ENCODE assay signal across 8 cellular contexts in the genomic region with DNA sequence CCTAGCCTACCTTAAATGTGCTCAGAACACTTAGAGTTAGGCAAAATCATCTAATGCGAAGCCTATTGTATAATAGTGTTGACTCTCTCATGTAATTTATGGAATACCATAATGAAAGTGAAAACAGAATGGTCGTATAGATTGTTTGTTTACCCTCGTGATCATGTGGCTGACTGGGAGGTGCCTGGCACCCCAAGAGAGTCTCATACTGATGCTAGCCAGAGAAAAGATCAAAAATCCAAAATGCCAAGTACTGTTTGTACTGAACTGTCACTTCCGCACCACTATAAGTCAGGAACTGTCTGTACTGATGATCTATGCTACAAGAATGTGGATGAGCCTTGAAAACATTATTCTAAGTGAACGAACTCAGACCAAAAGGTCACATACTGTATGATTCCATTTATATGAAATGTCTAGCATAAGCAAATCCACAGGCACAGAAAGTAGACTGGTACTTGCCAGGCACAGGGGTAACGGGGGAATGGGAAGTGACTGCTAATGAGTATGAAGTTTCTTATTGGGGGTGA. TPM values are rescaled to one million over a fixed set of nuclear protein-coding genes. Genes with fewer than 3 reads are reported as not detected.
A peak's percentile ranks its signal among the peaks of the same experiment; 100 is the strongest.
DNase-seq lines count a peak whose midpoint lies in the region; ATAC-seq and TF ChIP-seq lines count a peak whose summit lies in the region.

No MANE protein-coding gene starts in this region.

- no peaks in the 10 kb centered on the region for H3K9me3 ChIP-seq in SJSA1 (replicated peaks)
- H3K9me3 ChIP-seq in esophagus (ENCODE audit: control insufficient read depth in 2 of 2, insufficient read depth in 1 of 2, low read depth in 1 of 2, low read length in 1 of 2), result no peaks in the 10 kb centered on the region
- H3K9me3 ChIP-seq in neural progenitor cell (ENCODE audit: low read depth), result no peaks in the 10 kb centered on the region

- peaks cover 20% of the 10 kb centered on the region for H3K36me3 ChIP-seq in SJSA1
- H3K36me3 ChIP-seq in esophagus (ENCODE audit: control insufficient read depth in 2 of 2, insufficient read depth in 2 of 2, low read length in 1 of 2), result peaks cover 0 to 3% of the 10 kb centered on the region in 2 donors
- no peaks in the 10 kb centered on the region for H3K36me3 ChIP-seq in neural progenitor cell

- H3K27me3 Mint-ChIP-seq in nephron progenitor cell (ENCODE audit: low read depth, poor library complexity) (peaks cover 4% of the 10 kb centered on the region), neural progenitor cell (ENCODE audit: insufficient read depth, low read depth) (peaks cover 2% of the 10 kb centered on the region)

- peak overlapping the region; percentile 94 for H3K27ac ChIP-seq in SJSA1
- H3K27ac ChIP-seq in esophagus (ENCODE audit: low read depth in 2 of 2, low read length in 1 of 2), result peak overlapping the region; percentile 66 to 85
- no peak overlapping the region for H3K27ac ChIP-seq in neural progenitor cell

- DNase-seq in GM04504 (ENCODE audit: low read depth) (peak; percentile 69), SJSA1 (ENCODE audit: low read depth in 1 of 2, low spot score in 2 of 2) (peak; percentile 78 to 92), nephron progenitor cell (no peak), neural progenitor cell (ENCODE audit: low spot score) (no peak), NK-92 (lab: John Stamatoyannopoulos, UW; ENCODE audit: unreplicated experiment) (no peak)

- H3K27ac Mint-ChIP-seq in nephron progenitor cell, result peak overlapping the region; percentile 88
- no peak overlapping the region for H3K27ac Mint-ChIP-seq in neural progenitor cell

- peaks cover 100% of the 10 kb centered on the region for H3K79me2 ChIP-seq in neural progenitor cell (ENCODE audit: low read depth)

- peaks cover 84% of the 10 kb centered on the region for H4K20me1 ChIP-seq in neural progenitor cell (ENCODE audit: low read depth)

- H3K36me3 Mint-ChIP-seq in nephron progenitor cell (ENCODE audit: low read depth) (peaks cover 66% of the 10 kb centered on the region), neural progenitor cell (peaks cover 30% of the 10 kb centered on the region)

- H3K9me3 Mint-ChIP-seq in nephron progenitor cell (no peaks in the 10 kb centered on the region), neural progenitor cell (no peaks in the 10 kb centered on the region)

- H3K4me3 Mint-ChIP-seq in nephron progenitor cell, result no peak overlapping the region
- no peak overlapping the region for H3K4me3 Mint-ChIP-seq in neural progenitor cell

- H3K4me1 ChIP-seq in SJSA1 (replicated peaks), result peaks cover 53% of the 10 kb centered on the region
- H3K4me1 ChIP-seq in esophagus (ENCODE audit: control insufficient read depth in 2 of 2, insufficient read depth in 2 of 2, low read length in 1 of 2), result peaks cover 0 to 10% of the 10 kb centered on the region in 2 donors
- peaks cover 14% of the 10 kb centered on the region for H3K4me1 ChIP-seq in neural progenitor cell

- H3K27me3 ChIP-seq in SJSA1 (replicated peaks) (no peaks in the 10 kb centered on the region), esophagus (ENCODE audit: control insufficient read depth in 1 of 2, insufficient read depth in 2 of 2, low read length in 2 of 2) (no peaks in the 10 kb centered on the region), neural progenitor cell (no peaks in the 10 kb centered on the region)

- ATAC-seq in GM19455 (IDR thresholded peaks at IDR 0.05; ENCODE audit: unreplicated experiment), result no peak
- ATAC-seq in GM19463 (IDR thresholded peaks at IDR 0.05; ENCODE audit: unreplicated experiment), result no peak

- H3F3A ChIP-seq in neural progenitor cell (ENCODE audit: low read depth), result peaks cover 3% of the 10 kb centered on the region

- WGBS in esophagus, 2 donors, result 20 to 22% methylated on average over 6 of the region's 6 CpGs

- H3K4me2 ChIP-seq in neural progenitor cell, result no peak overlapping the region

- H3K4me3 ChIP-seq in SJSA1, result peak overlapping the region; percentile 30
- peak overlapping the region in 1 of 2 donors; percentile 27 for H3K4me3 ChIP-seq in esophagus (ENCODE audit: low read depth in 1 of 2, low read length in 2 of 2)
- H3K4me3 ChIP-seq in neural progenitor cell, result no peak overlapping the region

- H2AFZ ChIP-seq in neural progenitor cell (replicated peaks), result no peak overlapping the region

- TF ChIP-seq CTCF in nephron progenitor cell (IDR thresholded peaks at IDR 0.05), result no peak
- no peak for TF ChIP-seq CTCF in neural progenitor cell (IDR thresholded peaks at IDR 0.05)

- no peak overlapping the region for H3K9ac ChIP-seq in neural progenitor cell

- peaks cover 63% of the 10 kb centered on the region for H3K4me1 Mint-ChIP-seq in nephron progenitor cell
- peaks cover 50% of the 10 kb centered on the region for H3K4me1 Mint-ChIP-seq in neural progenitor cell

RNA-seq across cellular contexts. Expression of a gene that starts 22.4 kb away (rescaled TPM):
- 6.0 and 13.5 TPM in 2 replicates for total RNA-seq in SJSA1 (2014; rRNA removed; shearing (Covaris generic))
- polyA plus RNA-seq in esophagus, result 10 to 100 TPM in 1 of 2 donors, 1 to 10 TPM in 1; 8.8 to 18.7 TPM
- 59.0 and 59.4 TPM in 2 replicates for total RNA-seq in neural progenitor cell (ENCODE audit: low replicate concordance)

Comparison
In these comparisons a context has a peak if more than half of its experiments do, and no peak if none do; other contexts are left out.
1. DNase-seq: peak in GM04504 (single experiment) and SJSA1 (2 of 2); none in nephron progenitor cell (single experiment), neural progenitor cell (single experiment) and NK-92 (single experiment).